In genomic region chr1:44783697-44784093, GRCh38 we compare ENCODE assay signal across 9 cellular contexts. TPM values are rescaled to one million over a fixed set of nuclear protein-coding genes. Genes with fewer than 3 reads are reported as not detected.
A peak's percentile ranks its signal among the peaks of the same experiment; 100 is the strongest.
DNase-seq lines count a peak whose midpoint lies in the region; ATAC-seq, FAIRE-seq and TF ChIP-seq lines count a peak whose summit lies in the region.
"Had no signal": no experiment of that assay in that cellular context is flagged by ENCODE, and none has a peak within 500 bp of the region (broad histone marks: within the 10 kb centered on the region; RNA-seq: fewer than 3 reads in every experiment).

No MANE protein-coding gene starts in this region.

- H3K4me1 ChIP-seq in heart left ventricle (peaks cover 0 to 37% (median 25%) of the 10 kb centered on the region in 12 donors), GM12878 (ENCODE audit: control insufficient read depth, insufficient read depth, low read length) (peaks cover 32% of the 10 kb centered on the region), urinary bladder (ENCODE audit: insufficient read depth) (no peaks in the 10 kb centered on the region)

- H3K27me3 ChIP-seq in heart left ventricle (no peaks in the 10 kb centered on the region), GM12878 (replicated peaks in 1 of 2; ENCODE audit: control insufficient read depth in 2 of 2, insufficient read depth in 2 of 2, low read length in 1 of 2) (no peaks in the 10 kb centered on the region)

- peak overlapping the region; percentile 79 for H2AFZ ChIP-seq in GM12878 (ENCODE audit: control insufficient read depth, low read depth, low read length)

- SMC1A ChIA-PET in GM12878 (lab: Charles Lee; ENCODE audit: uncharacterized antibody, unreplicated experiment) = interaction anchor here (0.6 to 2.5 kb wide), 5 partner anchors 52 to 592 kb away, joined by 3 to 9 read pairs (median 4); partner anchors contain the start of gene RNU5D-1

- H3K4me2 ChIP-seq in GM12878 (ENCODE audit: control insufficient read depth, insufficient read depth) = peak overlapping the region; percentile 95

- peaks cover 2% of the 10 kb centered on the region; the same call in 1 of the 2 replicates for H4K20me1 ChIP-seq in GM12878 (ENCODE audit: control insufficient read depth, insufficient read depth)

- intact Hi-C loops in heart left ventricle (cut with DNase I) (loop anchor here in 4 of 10 donors (10.0 kb wide), 4 partner anchors 49 to 521 kb away; partner anchors contain the start of genes EIF2B3 (in 1 of the 4), KIF2C (in 1 of the 4) and RNU5D-1 (in 1 of the 4)), Right ventricle myocardium inferior (cut with DNase I) (no loop called here), GM12878 (cut with micrococcal nuclease; ENCODE audit: unreplicated experiment) (no loop called here)

- ATAC-seq in heart left ventricle = no peak
- ATAC-seq in Right ventricle myocardium inferior = no peak
- no peak for ATAC-seq in GM12878
- ATAC-seq in GM21447 (IDR thresholded peaks at IDR 0.05; ENCODE audit: unreplicated experiment) = no peak

- BruUV-seq in GM12878 (replicated peaks; lab: Mats Ljungman, UMichigan) = TSS peak; percentile 81

- DNase-seq in heart left ventricle = no peak
- no peak for DNase-seq in Right ventricle myocardium inferior (ENCODE audit: missing footprints)
- DNase-seq in GM12878 (ENCODE audit: low read depth, low spot score) = no peak
- peak; percentile 12 for DNase-seq in midbrain (lab: John Stamatoyannopoulos, UW)
- no peak for DNase-seq in AG08395 (ENCODE audit: low spot score)
- no peak for DNase-seq in NCI-H2171 (lab: John Stamatoyannopoulos, UW)

- CTCF ChIA-PET in GM12878 (lab: Yijun Ruan, JAX) = interaction anchor here (0.9 to 5.2 kb wide), 11 partner anchors 8 to 228 kb away, joined by 3 to 40 read pairs (median 5); partner anchors contain the start of genes BTBD19, PLK3, RNU5D-1 and RPS8

- WGBS in heart left ventricle, 4 donors = 42 to 58% (median 51%) methylated on average over 8 of the region's 8 CpGs
- 6% methylated on average over 8 of the region's 8 CpGs for WGBS in GM12878 (ENCODE audit: insufficient coverage, insufficient replicate concordance, low lambda C conversion rate, missing lambda C conversion rate)
- 49% methylated on average over 8 of the region's 8 CpGs for WGBS in urinary bladder

- no peak for TF ChIP-seq CTCF in heart left ventricle (IDR thresholded peaks at IDR 0.05)
- TF ChIP-seq CTCF in GM12878 (IDR thresholded peaks at IDR 0.05 in 2 of 3, conservative IDR thresholded peaks at IDR 0.05 in 1 of 3; ENCODE audit: control insufficient read depth in 2 of 3, extremely low read depth in 1 of 3, insufficient read depth in 1 of 3, low read depth in 3 of 3, low read length in 3 of 3) = no peak

- peak overlapping the region; percentile 69 for H3K9ac ChIP-seq in GM12878 (ENCODE audit: control insufficient read depth, insufficient read depth, low read length)

- FAIRE-seq in GM12878 (lab: Jason Lieb, UNC) = no peak

- TF ChIP-seq RAD21 in GM12878 (IDR thresholded peaks at IDR 0.05; ENCODE audit: insufficient read depth, low read depth, low read length) = no peak

- peaks cover 0 to 34% (median 27%) of the 10 kb centered on the region in 9 donors for H3K36me3 ChIP-seq in heart left ventricle
- H3K36me3 ChIP-seq in GM12878 (ENCODE audit: control insufficient read depth in 2 of 2, insufficient read depth in 2 of 2, low read length in 1 of 2) = peaks cover 0 to 14% of the 10 kb centered on the region in 2 experiments; a peak in 3 of 4 replicates
- H3K36me3 ChIP-seq in urinary bladder (ENCODE audit: insufficient read depth) = no peaks in the 10 kb centered on the region

- H3K79me2 ChIP-seq in GM12878 (ENCODE audit: control insufficient read depth, insufficient read depth, low read length) = peaks cover 3% of the 10 kb centered on the region

- TF ChIP-seq EP300 in GM12878 (IDR thresholded peaks at IDR 0.05; ENCODE audit: borderline replicate concordance in 1 of 2, control insufficient read depth in 1 of 2, low read depth in 2 of 2, low read length in 2 of 2) = no peak

- no peak for TF ChIP-seq POLR2A in heart left ventricle (IDR thresholded peaks at IDR 0.05)
- no peak for TF ChIP-seq POLR2A in GM12878 (IDR thresholded peaks at IDR 0.05; ENCODE audit: low read depth, low read length)

- H3K27ac ChIP-seq in heart left ventricle (peak overlapping the region in 2 of 12 donors; percentile 34 to 37), GM12878 (ENCODE audit: control insufficient read depth, insufficient read depth) (peak overlapping the region; percentile 46), urinary bladder (ENCODE audit: low read depth) (no peak overlapping the region)

- H3K4me3 ChIP-seq in heart left ventricle (peak overlapping the region; percentile 26 to 63 (median 58)), GM12878 (peak overlapping the region; percentile 63), urinary bladder (ENCODE audit: low read depth, low read length) (peak overlapping the region; percentile 43)

- POLR2A ChIA-PET in GM12878 (lab: Charles Lee) = interaction anchor here (0.6 to 3.0 kb wide), 11 partner anchors 9 to 522 kb away, joined by 3 to 29 read pairs (median 4); partner anchors contain the start of genes RNU5D-1, RPS8 and UROD

- no peaks in the 10 kb centered on the region for H3K9me3 ChIP-seq in heart left ventricle
- H3K9me3 ChIP-seq in GM12878 (replicated peaks; ENCODE audit: control insufficient read depth, insufficient read depth, low read length) = no peaks in the 10 kb centered on the region

- in situ Hi-C loops in GM12878 (cut with MboI) = no loop called here

- RAD21 ChIA-PET in GM12878 (lab: Charles Lee; ENCODE audit: unreplicated experiment) = interaction anchor here (0.6 to 2.8 kb wide), 8 partner anchors 9 to 340 kb away, joined by 3 to 11 read pairs (median 4); partner anchors contain the start of genes HECTD3, RNU5D-1, RPS8 and UROD

RNA-seq across cellular contexts. Expression of gene BEST4, which starts 4.3 kb away (rescaled TPM):
- total RNA-seq in heart left ventricle (under 1 TPM in 3 of 9 donors, not detected in 6; 0.09 to 0.32 (median 0.23) TPM), Right ventricle myocardium inferior (not detected), GM12878 (2014; rRNA removed) (0.65 and 0.85 TPM in 2 replicates), GM12878 (2014; rRNA removed; fragmentation: Illumina TruSeq; extraction: Trizol) (0.40 and 0.46 TPM in 2 replicates), GM12878 (2021) (1.3 and 1.5 TPM in 2 replicates), urinary bladder (not detected)
- polyA plus RNA-seq in heart left ventricle (under 1 TPM; 0.06 to 0.11 TPM), GM12878 (2011; rRNA removed) (0.08 TPM in 1 of 2 replicates, not detected in the other), GM12878 (2014; fragmentation: Illumina TruSeq; extraction: Trizol) (0.38 and 0.73 TPM in 2 replicates), GM12878 (2014; fragmentation: Nextera tagmentation; extraction: Ambion mirVana) (under 1 TPM; 0.06 to 0.20 TPM), GM12878 (2014; rRNA removed) (0.76 and 0.94 TPM in 2 replicates), GM12878 (2016; fragmentation: Nextera tagmentation; extraction: Ambion mirVana) (under 1 TPM; 0.43 to 0.98 TPM), urinary bladder (0.30 TPM)
- 0.48 and 0.83 TPM in 2 replicates for total RNA-seq in GM12878 (2013; cell fraction: nucleolus; rRNA removed)
- polyA plus RNA-seq in GM12878 (2011; ENCODE audit: low read depth) = 0.20 TPM
- polyA plus RNA-seq in GM12878 (2011; cell fraction: cytosol; rRNA removed) = 0.03 and 0.16 TPM in 2 replicates
- 0.22 TPM in 2 replicates for polyA plus RNA-seq in GM12878 (2011; cell fraction: nucleus; rRNA removed)
- polyA plus RNA-seq in GM12878 (2012) = 0.76 and 1.2 TPM in 2 replicates
- polyA minus RNA-seq in GM12878 (2011; rRNA and poly(A)+ RNA removed) = 0.10 TPM in 1 of 2 replicates, not detected in the other
- not detected in 2 replicates for polyA minus RNA-seq in GM12878 (2011; cell fraction: cytosol; rRNA and poly(A)+ RNA removed)
- 0.19 TPM in 1 of 2 replicates, not detected in the other for polyA minus RNA-seq in GM12878 (2011; cell fraction: nucleus; rRNA and poly(A)+ RNA removed)
- total RNA-seq: dermis microvascular lymphatic vessel endothelial cell had no signal

RNA-seq across cellular contexts. Expression of gene RPS8, which starts 8.4 kb away (rescaled TPM):
- total RNA-seq in heart left ventricle = 1,000 to 10,000 TPM in 3 of 9 donors, 100 to 1,000 TPM in 6; 576 to 1,019 (median 853) TPM
- polyA plus RNA-seq in heart left ventricle = 1,000 to 10,000 TPM; 1,199 to 1,848 TPM
- total RNA-seq in Right ventricle myocardium inferior = 833 TPM
- 330 and 356 TPM in 2 replicates for total RNA-seq in GM12878 (2013; cell fraction: nucleolus; rRNA removed)
- total RNA-seq in GM12878 (2014; rRNA removed) = 3,351 and 3,453 TPM in 2 replicates
- 3,065 and 3,117 TPM in 2 replicates for total RNA-seq in GM12878 (2014; rRNA removed; fragmentation: Illumina TruSeq; extraction: Trizol)
- 3,050 and 3,180 TPM in 2 replicates for total RNA-seq in GM12878 (2021)
- polyA plus RNA-seq in GM12878 (2011; ENCODE audit: low read depth) = 4,615 TPM
- polyA plus RNA-seq in GM12878 (2011; rRNA removed) = 2,404 and 2,482 TPM in 2 replicates
- polyA plus RNA-seq in GM12878 (2011; cell fraction: cytosol; rRNA removed) = 2,295 and 2,366 TPM in 2 replicates
- 751 and 887 TPM in 2 replicates for polyA plus RNA-seq in GM12878 (2011; cell fraction: nucleus; rRNA removed)
- polyA plus RNA-seq in GM12878 (2012) = 3,919 and 4,067 TPM in 2 replicates
- polyA plus RNA-seq in GM12878 (2014; fragmentation: Illumina TruSeq; extraction: Trizol) = 1,912 and 2,704 TPM in 2 replicates
- 1,000 to 10,000 TPM; 2,238 to 3,059 TPM for polyA plus RNA-seq in GM12878 (2014; fragmentation: Nextera tagmentation; extraction: Ambion mirVana)
- polyA plus RNA-seq in GM12878 (2014; rRNA removed) = 3,141 and 3,461 TPM in 2 replicates
- polyA plus RNA-seq in GM12878 (2016; fragmentation: Nextera tagmentation; extraction: Ambion mirVana) = 1,000 to 10,000 TPM; 1,296 to 1,343 TPM
- 702 and 773 TPM in 2 replicates for polyA minus RNA-seq in GM12878 (2011; rRNA and poly(A)+ RNA removed)
- 421 and 433 TPM in 2 replicates for polyA minus RNA-seq in GM12878 (2011; cell fraction: cytosol; rRNA and poly(A)+ RNA removed)
- polyA minus RNA-seq in GM12878 (2011; cell fraction: nucleus; rRNA and poly(A)+ RNA removed) = 155 and 214 TPM in 2 replicates
- total RNA-seq in urinary bladder = 1,711 TPM
- 2,358 TPM for polyA plus RNA-seq in urinary bladder

RNA-seq across cellular contexts. Expression of gene PLK3, which starts 16.5 kb away (rescaled TPM):
- total RNA-seq in heart left ventricle (10 to 100 TPM in 2 of 9 donors, 1 to 10 TPM in 7; 4.5 to 17.9 (median 6.6) TPM), Right ventricle myocardium inferior (6.4 TPM), GM12878 (2014; rRNA removed) (19.9 and 23.1 TPM in 2 replicates), GM12878 (2014; rRNA removed; fragmentation: Illumina TruSeq; extraction: Trizol) (8.1 and 9.0 TPM in 2 replicates), GM12878 (2021) (16.5 and 20.9 TPM in 2 replicates), urinary bladder (4.7 TPM)
- polyA plus RNA-seq in heart left ventricle (1 to 10 TPM; 5.8 to 6.9 TPM), GM12878 (2011; rRNA removed) (6.4 and 11.6 TPM in 2 replicates), GM12878 (2014; fragmentation: Illumina TruSeq; extraction: Trizol) (5.4 and 9.3 TPM in 2 replicates), GM12878 (2014; fragmentation: Nextera tagmentation; extraction: Ambion mirVana) (1 to 10 TPM; 1.5 to 1.9 TPM), GM12878 (2014; rRNA removed) (23.2 and 29.2 TPM in 2 replicates), GM12878 (2016; fragmentation: Nextera tagmentation; extraction: Ambion mirVana) (10 to 100 TPM; 12.5 to 17.5 TPM), urinary bladder (16.0 TPM)
- total RNA-seq in GM12878 (2013; cell fraction: nucleolus; rRNA removed) = 46.1 and 49.0 TPM in 2 replicates
- 5.7 TPM for polyA plus RNA-seq in GM12878 (2011; ENCODE audit: low read depth)
- 15.5 and 18.4 TPM in 2 replicates for polyA plus RNA-seq in GM12878 (2011; cell fraction: cytosol; rRNA removed)
- polyA plus RNA-seq in GM12878 (2011; cell fraction: nucleus; rRNA removed) = 86.8 and 98.6 TPM in 2 replicates
- polyA plus RNA-seq in GM12878 (2012) = 12.9 and 13.7 TPM in 2 replicates
- polyA minus RNA-seq in GM12878 (2011; rRNA and poly(A)+ RNA removed) = 10.7 and 18.8 TPM in 2 replicates
- polyA minus RNA-seq in GM12878 (2011; cell fraction: cytosol; rRNA and poly(A)+ RNA removed) = 7.9 and 8.8 TPM in 2 replicates
- 30.6 and 52.9 TPM in 2 replicates for polyA minus RNA-seq in GM12878 (2011; cell fraction: nucleus; rRNA and poly(A)+ RNA removed)

RNA-seq across cellular contexts. Expression of gene DYNLT4, which starts 23.5 kb away (rescaled TPM):
- total RNA-seq in heart left ventricle (1 to 10 TPM in 3 of 9 donors, under 1 TPM in 5, not detected in 1; 0.54 to 1.0 (median 0.82) TPM), Right ventricle myocardium inferior (1.0 TPM), GM12878 (2014; rRNA removed) (not detected in 2 replicates), GM12878 (2014; rRNA removed; fragmentation: Illumina TruSeq; extraction: Trizol) (not detected in 2 replicates), GM12878 (2021) (0.28 and 0.45 TPM in 2 replicates), urinary bladder (not detected)
- polyA plus RNA-seq in heart left ventricle (1 to 10 TPM in 1 of 2 donors, under 1 TPM in 1; 0.36 to 1.7 TPM), GM12878 (2011; rRNA removed) (not detected in 2 replicates), GM12878 (2014; fragmentation: Illumina TruSeq; extraction: Trizol) (not detected in 2 replicates), GM12878 (2014; fragmentation: Nextera tagmentation; extraction: Ambion mirVana) (not detected), GM12878 (2014; rRNA removed) (not detected in 2 replicates), GM12878 (2016; fragmentation: Nextera tagmentation; extraction: Ambion mirVana) (under 1 TPM in 1 of 2 experiments, not detected in 1; 0.23 TPM), urinary bladder (0.35 TPM)
- total RNA-seq in GM12878 (2013; cell fraction: nucleolus; rRNA removed) = 1.3 TPM in 1 of 2 replicates, not detected in the other
- not detected for polyA plus RNA-seq in GM12878 (2011; ENCODE audit: low read depth)
- polyA plus RNA-seq in GM12878 (2011; cell fraction: cytosol; rRNA removed) = 0.10 TPM in 1 of 2 replicates, not detected in the other
- 0.22 TPM in 1 of 2 replicates, not detected in the other for polyA plus RNA-seq in GM12878 (2011; cell fraction: nucleus; rRNA removed)
- polyA plus RNA-seq in GM12878 (2012) = not detected in 2 replicates
- not detected in 2 replicates for polyA minus RNA-seq in GM12878 (2011; rRNA and poly(A)+ RNA removed)
- polyA minus RNA-seq in GM12878 (2011; cell fraction: cytosol; rRNA and poly(A)+ RNA removed) = not detected in 2 replicates
- 0.57 and 0.60 TPM in 2 replicates for polyA minus RNA-seq in GM12878 (2011; cell fraction: nucleus; rRNA and poly(A)+ RNA removed)

RNA-seq across cellular contexts. Expression of gene BTBD19, which starts 24.6 kb away (rescaled TPM):
- total RNA-seq in heart left ventricle (1 to 10 TPM in 8 of 9 donors, under 1 TPM in 1; 0.56 to 7.4 (median 2.8) TPM), Right ventricle myocardium inferior (2.8 TPM), GM12878 (2014; rRNA removed) (0.44 and 1.1 TPM in 2 replicates), GM12878 (2014; rRNA removed; fragmentation: Illumina TruSeq; extraction: Trizol) (0.18 and 0.45 TPM in 2 replicates), GM12878 (2021) (1.6 and 2.7 TPM in 2 replicates), urinary bladder (5.3 TPM)
- polyA plus RNA-seq in heart left ventricle (1 to 10 TPM; 2.6 to 6.2 TPM), GM12878 (2011; rRNA removed) (0.30 and 0.67 TPM in 2 replicates), GM12878 (2014; fragmentation: Illumina TruSeq; extraction: Trizol) (0.29 and 0.37 TPM in 2 replicates), GM12878 (2014; fragmentation: Nextera tagmentation; extraction: Ambion mirVana) (under 1 TPM; 0.13 to 0.40 TPM), GM12878 (2014; rRNA removed) (1.0 and 3.0 TPM in 2 replicates), GM12878 (2016; fragmentation: Nextera tagmentation; extraction: Ambion mirVana) (under 1 TPM; 0.18 to 0.23 TPM), urinary bladder (4.3 TPM)
- 3.8 and 5.1 TPM in 2 replicates for total RNA-seq in GM12878 (2013; cell fraction: nucleolus; rRNA removed)
- polyA plus RNA-seq in GM12878 (2011; ENCODE audit: low read depth) = 0.41 TPM
- polyA plus RNA-seq in GM12878 (2011; cell fraction: cytosol; rRNA removed) = 0.89 and 1.0 TPM in 2 replicates
- 3.0 and 3.1 TPM in 2 replicates for polyA plus RNA-seq in GM12878 (2011; cell fraction: nucleus; rRNA removed)
- 0.63 and 1.0 TPM in 2 replicates for polyA plus RNA-seq in GM12878 (2012)
- 0.80 and 1.2 TPM in 2 replicates for polyA minus RNA-seq in GM12878 (2011; rRNA and poly(A)+ RNA removed)
- 1.1 TPM in 1 of 2 replicates, not detected in the other for polyA minus RNA-seq in GM12878 (2011; cell fraction: cytosol; rRNA and poly(A)+ RNA removed)
- polyA minus RNA-seq in GM12878 (2011; cell fraction: nucleus; rRNA and poly(A)+ RNA removed) = 1.6 and 3.2 TPM in 2 replicates
